Comparison of ENCODE assay signal across 1 cellular context in genomic region chr18:3162181-3162580, GRCh38.
TF ChIP-seq lines count a peak whose summit lies in the region.

No MANE protein-coding gene starts in this region.

TF ChIP-seq in WTC11, 78 proteins besides CTCF, POLR2A, EP300 and RAD21 (continued from another document):
- no peak for TF ChIP-seq CDX4 (CRISPR knock-in tag; IDR thresholded peaks at IDR 0.05; ENCODE audit: borderline replicate concordance)
TF ChIP-seq in WTC11: peak in this region for 0.
